Comparison of ENCODE assay signal across 1 cellular context in genomic region chr5:32329395-32329834, GRCh38.
A peak's percentile ranks its signal among the peaks of the same experiment; 100 is the strongest.
TF ChIP-seq lines count a peak whose summit lies in the region.

No MANE protein-coding gene starts in this region.

TF ChIP-seq in K562, 482 proteins besides CTCF, POLR2A, EP300 and RAD21 (continued from another document and continues in another):
- TF ChIP-seq, protein P1, sequence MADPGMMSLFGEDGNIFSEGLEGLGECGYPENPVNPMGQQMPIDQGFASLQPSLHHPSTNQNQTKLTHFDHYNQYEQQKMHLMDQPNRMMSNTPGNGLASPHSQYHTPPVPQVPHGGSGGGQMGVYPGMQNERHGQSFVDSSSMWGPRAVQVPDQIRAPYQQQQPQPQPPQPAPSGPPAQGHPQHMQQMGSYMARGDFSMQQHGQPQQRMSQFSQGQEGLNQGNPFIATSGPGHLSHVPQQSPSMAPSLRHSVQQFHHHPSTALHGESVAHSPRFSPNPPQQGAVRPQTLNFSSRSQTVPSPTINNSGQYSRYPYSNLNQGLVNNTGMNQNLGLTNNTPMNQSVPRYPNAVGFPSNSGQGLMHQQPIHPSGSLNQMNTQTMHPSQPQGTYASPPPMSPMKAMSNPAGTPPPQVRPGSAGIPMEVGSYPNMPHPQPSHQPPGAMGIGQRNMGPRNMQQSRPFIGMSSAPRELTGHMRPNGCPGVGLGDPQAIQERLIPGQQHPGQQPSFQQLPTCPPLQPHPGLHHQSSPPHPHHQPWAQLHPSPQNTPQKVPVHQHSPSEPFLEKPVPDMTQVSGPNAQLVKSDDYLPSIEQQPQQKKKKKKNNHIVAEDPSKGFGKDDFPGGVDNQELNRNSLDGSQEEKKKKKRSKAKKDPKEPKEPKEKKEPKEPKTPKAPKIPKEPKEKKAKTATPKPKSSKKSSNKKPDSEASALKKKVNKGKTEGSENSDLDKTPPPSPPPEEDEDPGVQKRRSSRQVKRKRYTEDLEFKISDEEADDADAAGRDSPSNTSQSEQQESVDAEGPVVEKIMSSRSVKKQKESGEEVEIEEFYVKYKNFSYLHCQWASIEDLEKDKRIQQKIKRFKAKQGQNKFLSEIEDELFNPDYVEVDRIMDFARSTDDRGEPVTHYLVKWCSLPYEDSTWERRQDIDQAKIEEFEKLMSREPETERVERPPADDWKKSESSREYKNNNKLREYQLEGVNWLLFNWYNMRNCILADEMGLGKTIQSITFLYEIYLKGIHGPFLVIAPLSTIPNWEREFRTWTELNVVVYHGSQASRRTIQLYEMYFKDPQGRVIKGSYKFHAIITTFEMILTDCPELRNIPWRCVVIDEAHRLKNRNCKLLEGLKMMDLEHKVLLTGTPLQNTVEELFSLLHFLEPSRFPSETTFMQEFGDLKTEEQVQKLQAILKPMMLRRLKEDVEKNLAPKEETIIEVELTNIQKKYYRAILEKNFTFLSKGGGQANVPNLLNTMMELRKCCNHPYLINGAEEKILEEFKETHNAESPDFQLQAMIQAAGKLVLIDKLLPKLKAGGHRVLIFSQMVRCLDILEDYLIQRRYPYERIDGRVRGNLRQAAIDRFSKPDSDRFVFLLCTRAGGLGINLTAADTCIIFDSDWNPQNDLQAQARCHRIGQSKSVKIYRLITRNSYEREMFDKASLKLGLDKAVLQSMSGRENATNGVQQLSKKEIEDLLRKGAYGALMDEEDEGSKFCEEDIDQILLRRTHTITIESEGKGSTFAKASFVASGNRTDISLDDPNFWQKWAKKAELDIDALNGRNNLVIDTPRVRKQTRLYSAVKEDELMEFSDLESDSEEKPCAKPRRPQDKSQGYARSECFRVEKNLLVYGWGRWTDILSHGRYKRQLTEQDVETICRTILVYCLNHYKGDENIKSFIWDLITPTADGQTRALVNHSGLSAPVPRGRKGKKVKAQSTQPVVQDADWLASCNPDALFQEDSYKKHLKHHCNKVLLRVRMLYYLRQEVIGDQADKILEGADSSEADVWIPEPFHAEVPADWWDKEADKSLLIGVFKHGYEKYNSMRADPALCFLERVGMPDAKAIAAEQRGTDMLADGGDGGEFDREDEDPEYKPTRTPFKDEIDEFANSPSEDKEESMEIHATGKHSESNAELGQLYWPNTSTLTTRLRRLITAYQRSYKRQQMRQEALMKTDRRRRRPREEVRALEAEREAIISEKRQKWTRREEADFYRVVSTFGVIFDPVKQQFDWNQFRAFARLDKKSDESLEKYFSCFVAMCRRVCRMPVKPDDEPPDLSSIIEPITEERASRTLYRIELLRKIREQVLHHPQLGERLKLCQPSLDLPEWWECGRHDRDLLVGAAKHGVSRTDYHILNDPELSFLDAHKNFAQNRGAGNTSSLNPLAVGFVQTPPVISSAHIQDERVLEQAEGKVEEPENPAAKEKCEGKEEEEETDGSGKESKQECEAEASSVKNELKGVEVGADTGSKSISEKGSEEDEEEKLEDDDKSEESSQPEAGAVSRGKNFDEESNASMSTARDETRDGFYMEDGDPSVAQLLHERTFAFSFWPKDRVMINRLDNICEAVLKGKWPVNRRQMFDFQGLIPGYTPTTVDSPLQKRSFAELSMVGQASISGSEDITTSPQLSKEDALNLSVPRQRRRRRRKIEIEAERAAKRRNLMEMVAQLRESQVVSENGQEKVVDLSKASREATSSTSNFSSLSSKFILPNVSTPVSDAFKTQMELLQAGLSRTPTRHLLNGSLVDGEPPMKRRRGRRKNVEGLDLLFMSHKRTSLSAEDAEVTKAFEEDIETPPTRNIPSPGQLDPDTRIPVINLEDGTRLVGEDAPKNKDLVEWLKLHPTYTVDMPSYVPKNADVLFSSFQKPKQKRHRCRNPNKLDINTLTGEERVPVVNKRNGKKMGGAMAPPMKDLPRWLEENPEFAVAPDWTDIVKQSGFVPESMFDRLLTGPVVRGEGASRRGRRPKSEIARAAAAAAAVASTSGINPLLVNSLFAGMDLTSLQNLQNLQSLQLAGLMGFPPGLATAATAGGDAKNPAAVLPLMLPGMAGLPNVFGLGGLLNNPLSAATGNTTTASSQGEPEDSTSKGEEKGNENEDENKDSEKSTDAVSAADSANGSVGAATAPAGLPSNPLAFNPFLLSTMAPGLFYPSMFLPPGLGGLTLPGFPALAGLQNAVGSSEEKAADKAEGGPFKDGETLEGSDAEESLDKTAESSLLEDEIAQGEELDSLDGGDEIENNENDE (IDR thresholded peaks at IDR 0.05; ENCODE audit: low read depth, low read length), result no peak
- TF ChIP-seq NFATC3 (IDR thresholded peaks at IDR 0.05) (no peak), RCOR1 (IDR thresholded peaks at IDR 0.05; ENCODE audit: borderline replicate concordance in 1 of 2, low read depth in 2 of 2, low read length in 2 of 2) (peak in 1 of 2 experiments; percentile 36; a peak in 1 of 4 replicates), CBX3 (IDR thresholded peaks at IDR 0.05; ENCODE audit: borderline replicate concordance in 1 of 2, low read length in 2 of 2) (peak in 1 of 2 experiments; percentile 75; a peak in 2 of 3 replicates), ZBTB33 (CRISPR knock-in tag; IDR thresholded peaks at IDR 0.05) (peak; percentile 39; the same call in 1 of the 2 replicates), ZNF384 (IDR thresholded peaks at IDR 0.05; ENCODE audit: low read depth, low read length) (no peak), ZC3H11A (IDR thresholded peaks at IDR 0.05; ENCODE audit: low read depth, low read length) (no peak), MCM2 (IDR thresholded peaks at IDR 0.05; ENCODE audit: low read depth) (no peak), SETDB1 (IDR thresholded peaks at IDR 0.05; ENCODE audit: low read length) (no peak), ILK (tag; IDR thresholded peaks at IDR 0.05; ENCODE audit: borderline replicate concordance, low read depth) (no peak), CHD4 (IDR thresholded peaks at IDR 0.05; ENCODE audit: insufficient read depth, insufficient replicate concordance, low read depth, low read length, poor library complexity, severe bottlenecking) (no peak), ZNF277 (CRISPR knock-in tag; IDR thresholded peaks at IDR 0.05; ENCODE audit: borderline replicate concordance) (no peak), HMGN3 (IDR thresholded peaks at IDR 0.05; ENCODE audit: borderline replicate concordance, extremely low read depth, insufficient read length, low read depth, low read length) (no peak), POLR2B (IDR thresholded peaks at IDR 0.05; ENCODE audit: low read depth, partially characterized antibody) (no peak), TCF3 (CRISPR knock-in tag; IDR thresholded peaks at IDR 0.05) (no peak), ZNF584 (CRISPR knock-in tag; IDR thresholded peaks at IDR 0.05; ENCODE audit: low read depth) (no peak), HMG20B (CRISPR knock-in tag; IDR thresholded peaks at IDR 0.05) (no peak), CREM (IDR thresholded peaks at IDR 0.05; ENCODE audit: low read depth) (peak; percentile 28; the same call in 1 of the 2 replicates), NBN (IDR thresholded peaks at IDR 0.05; ENCODE audit: low read depth) (no peak), RFX1 (IDR thresholded peaks at IDR 0.05) (no peak)
- TF ChIP-seq, protein P2, sequence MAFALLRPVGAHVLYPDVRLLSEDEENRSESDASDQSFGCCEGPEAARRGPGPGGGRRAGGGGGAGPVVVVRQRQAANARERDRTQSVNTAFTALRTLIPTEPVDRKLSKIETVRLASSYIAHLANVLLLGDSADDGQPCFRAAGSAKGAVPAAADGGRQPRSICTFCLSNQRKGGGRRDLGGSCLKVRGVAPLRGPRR (CRISPR knock-in tag; IDR thresholded peaks at IDR 0.05), result no peak
- TF ChIP-seq, protein P3, sequence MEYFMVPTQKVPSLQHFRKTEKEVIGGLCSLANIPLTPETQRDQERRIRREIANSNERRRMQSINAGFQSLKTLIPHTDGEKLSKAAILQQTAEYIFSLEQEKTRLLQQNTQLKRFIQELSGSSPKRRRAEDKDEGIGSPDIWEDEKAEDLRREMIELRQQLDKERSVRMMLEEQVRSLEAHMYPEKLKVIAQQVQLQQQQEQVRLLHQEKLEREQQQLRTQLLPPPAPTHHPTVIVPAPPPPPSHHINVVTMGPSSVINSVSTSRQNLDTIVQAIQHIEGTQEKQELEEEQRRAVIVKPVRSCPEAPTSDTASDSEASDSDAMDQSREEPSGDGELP (CRISPR knock-in tag; IDR thresholded peaks at IDR 0.05; ENCODE audit: borderline replicate concordance), result no peak
- TF ChIP-seq, protein P4, sequence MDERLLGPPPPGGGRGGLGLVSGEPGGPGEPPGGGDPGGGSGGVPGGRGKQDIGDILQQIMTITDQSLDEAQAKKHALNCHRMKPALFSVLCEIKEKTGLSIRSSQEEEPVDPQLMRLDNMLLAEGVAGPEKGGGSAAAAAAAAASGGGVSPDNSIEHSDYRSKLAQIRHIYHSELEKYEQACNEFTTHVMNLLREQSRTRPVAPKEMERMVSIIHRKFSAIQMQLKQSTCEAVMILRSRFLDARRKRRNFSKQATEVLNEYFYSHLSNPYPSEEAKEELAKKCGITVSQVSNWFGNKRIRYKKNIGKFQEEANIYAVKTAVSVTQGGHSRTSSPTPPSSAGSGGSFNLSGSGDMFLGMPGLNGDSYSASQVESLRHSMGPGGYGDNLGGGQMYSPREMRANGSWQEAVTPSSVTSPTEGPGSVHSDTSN (CRISPR knock-in tag; IDR thresholded peaks at IDR 0.05; ENCODE audit: low read depth), result no peak
- TF ChIP-seq, protein P4 (tag; conservative IDR thresholded peaks at IDR 0.05; ENCODE audit: low read depth), result no peak
